23 cellular contexts compared by ENCODE assay signal in the genomic region with DNA sequence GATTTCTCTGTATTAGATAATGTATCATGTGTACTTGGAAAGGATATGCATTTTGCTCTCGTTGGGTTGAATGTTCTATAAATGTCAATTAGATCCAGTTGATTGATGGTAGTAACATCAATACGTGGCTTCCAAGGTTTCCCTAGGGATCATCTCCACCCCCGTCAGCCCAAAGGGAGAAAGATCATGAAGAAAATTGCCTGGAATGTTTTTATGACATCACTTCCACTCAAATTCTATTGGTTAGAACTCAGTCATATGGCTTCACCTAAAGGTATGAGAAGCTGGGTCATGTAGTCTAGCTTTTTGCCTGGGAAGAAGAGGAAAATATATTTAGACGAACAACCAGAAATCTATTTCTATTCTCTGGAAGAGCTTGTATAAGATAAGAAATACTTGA. TPM values are rescaled to one million over a fixed set of nuclear protein-coding genes. Genes with fewer than 3 reads are reported as not detected.
DNase-seq lines count a peak whose midpoint lies in the region; ATAC-seq and TF ChIP-seq lines count a peak whose summit lies in the region.
"Had no signal": no experiment of that assay in that cellular context is flagged by ENCODE, and none has a peak within 500 bp of the region (broad histone marks: within the 10 kb centered on the region; RNA-seq: fewer than 3 reads in every experiment).

C1orf185 (plus strand) TSS at position 253 of the 400 bp plus-strand sequence; CDS start at position 259, 6 bp downstream.

- no peak for TF ChIP-seq CTCF in nephron progenitor cell (IDR thresholded peaks at IDR 0.05)
- TF ChIP-seq CTCF in CD14-positive monocyte (IDR thresholded peaks at IDR 0.05) = no peak

- no peak for ATAC-seq in GM21381 (IDR thresholded peaks at IDR 0.05; ENCODE audit: unreplicated experiment)
- ATAC-seq: PC-3 had no signal

- CTCF ChIA-PET in HEK293T (lab: Yijun Ruan, JAX) = no interaction called here

- H3K27me3 Mint-ChIP-seq in nephron progenitor cell (ENCODE audit: low read depth, poor library complexity) (peaks cover 6% of the 10 kb centered on the region), CD14-positive monocyte (ENCODE audit: low read depth in 3 of 3) (peaks cover 2 to 7% (median 2%) of the 10 kb centered on the region in 3 donors)

- no peak within 1 kb of the TSS for H3K27ac Mint-ChIP-seq in nephron progenitor cell
- no peak within 1 kb of the TSS for H3K27ac Mint-ChIP-seq in CD14-positive monocyte
- H3K27ac Mint-ChIP-seq: T-helper 1 cell treated with Interleukin-12 subunit alpha and Interleukin-12 subunit beta and Interleukin-4 antibody, amounts not matched to agents 30 μg/mL and 1 μg/mL, for 36 hours had no signal

- POLR2A ChIA-PET in HEK293T (lab: Yijun Ruan, JAX) = no interaction called here

- H3K36me3 Mint-ChIP-seq in nephron progenitor cell (ENCODE audit: low read depth) (no peaks in the 10 kb centered on the region), CD14-positive monocyte (no peaks in the 10 kb centered on the region)
- H3K36me3 Mint-ChIP-seq: CD4-positive, alpha-beta memory T cell had no signal

- in situ Hi-C loops in SK-MEL-5 (cut with HindIII; ENCODE audit: low pct_unique_long_range_greater_than_20kb, low sequenced_read_pairs) = no loop called here

- H3K9me3 Mint-ChIP-seq in nephron progenitor cell (no peaks in the 10 kb centered on the region), CD14-positive monocyte (peaks cover 0 to 7% (median 2%) of the 10 kb centered on the region in 7 donors)
- H3K9me3 Mint-ChIP-seq: T-helper 1 cell treated with Interleukin-12 subunit alpha and Interleukin-12 subunit beta and Interleukin-4 antibody, amounts not matched to agents 30 μg/mL and 1 μg/mL, for 36 hours had no signal

- H3K4me3 Mint-ChIP-seq in nephron progenitor cell (no peak within 1 kb of the TSS), CD14-positive monocyte (no peak within 1 kb of the TSS)
- H3K4me3 Mint-ChIP-seq: CD4-positive, alpha-beta memory T cell; T-helper 1 cell treated with Interleukin-12 subunit alpha and Interleukin-12 subunit beta and Interleukin-4 antibody, amounts not matched to agents 30 μg/mL and 1 μg/mL, for 36 hours had no signal

- intact Hi-C loops in CD14-positive monocyte (cut with micrococcal nuclease) = no loop called here

- H3K4me1 Mint-ChIP-seq in nephron progenitor cell (no peaks in the 10 kb centered on the region), CD14-positive monocyte (peaks cover 13% of the 10 kb centered on the region)
- H3K4me1 Mint-ChIP-seq: CD4-positive, alpha-beta memory T cell had no signal

- peak; percentile 10 for DNase-seq in EH (ENCODE audit: low read depth)
- peak; percentile 16 for DNase-seq in HEK293T (ENCODE audit: extremely low spot score)
- DNase-seq in SK-MEL-5 (ENCODE audit: low read depth, low spot score) = peak; percentile 22
- DNase-seq in nephron progenitor cell = peak; percentile 18
- no peak for DNase-seq in AG08395 (ENCODE audit: low spot score)
- DNase-seq in CD14-positive monocyte (ENCODE audit: low spot score) = no peak
- DNase-seq: CD4-positive, alpha-beta memory T cell; DMS153; Kasumi-1; MG63; NCI-H1092; NCI-H1436 treated with DMSO at 0.1 percent for 48 hours; NCI-H2029; NCI-H748 treated with DMSO at 0.1 percent for 48 hours; PC-3; RPMI8226; SHP77 treated with DMSO at 0.1 percent for 48 hours had no signal

TF ChIP-seq in HEK293T, 16 proteins besides CTCF, POLR2A, EP300 and RAD21:
- TF ChIP-seq PKNOX1 (IDR thresholded peaks at IDR 0.05) (peak; percentile 60), SP1 (IDR thresholded peaks at IDR 0.05) (no peak)

RNA-seq across cellular contexts. Expression of gene C1orf185, which starts in this region (rescaled TPM):
- total RNA-seq in SK-MEL-5 (2014; rRNA removed; shearing (Covaris generic)) = not detected in 2 replicates
- not detected in 2 replicates for polyA plus RNA-seq in SK-MEL-5 (2015; cell fraction: cytosol; rRNA removed)
- polyA plus RNA-seq in SK-MEL-5 (2015; cell fraction: nucleus; rRNA removed) = not detected in 2 replicates
- not detected for polyA plus RNA-seq in CD14-positive monocyte
- total RNA-seq: CD4-positive, alpha-beta memory T cell; Daoy; HT-29; NCI-H460; PC-3 had no signal
- polyA plus RNA-seq: BJ; CD4-positive, alpha-beta memory T cell had no signal

Comparison
In these comparisons a context has a peak if more than half of its experiments do, and no peak if none do; other contexts are left out.
1. Peak in DNase-seq in SK-MEL-5; RNA of the gene not detected or under 1 TPM.
2. DNase-seq: peak in EH (single experiment), HEK293T (single experiment) and nephron progenitor cell (single experiment); none in AG08395 (single experiment) and CD14-positive monocyte (single experiment).